ENCODE assay signal across 30 cellular contexts in the genomic region with DNA sequence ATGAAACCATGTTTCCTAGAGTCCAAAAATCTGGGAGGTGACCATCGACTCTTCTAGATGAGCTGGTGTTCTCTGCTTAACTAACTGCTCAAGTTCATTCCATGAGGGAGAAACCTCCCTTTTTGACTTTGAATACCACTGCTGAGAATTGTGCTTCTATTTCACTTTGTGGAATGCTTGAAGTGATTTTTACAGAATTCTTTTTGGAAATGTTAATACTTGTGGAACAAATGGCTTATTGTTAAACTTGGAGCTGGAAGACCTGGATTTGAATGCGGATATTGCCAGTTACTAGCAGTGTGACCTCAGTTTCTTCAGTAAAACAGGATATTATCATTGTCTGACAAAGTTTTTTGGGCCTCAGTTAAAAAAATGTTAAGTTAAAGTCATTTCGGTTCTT.
"Had no signal": no experiment of that assay in that cellular context is flagged by ENCODE, and none has a peak within 500 bp of the region (broad histone marks: within the 10 kb centered on the region; RNA-seq: fewer than 3 reads in every experiment).

No MANE protein-coding gene starts in this region.

- DNase-seq: activated CD4-positive, alpha-beta memory T cell treated with anti-CD3 and anti-CD28 coated beads for 36 hours; activated CD4-positive, alpha-beta T cell treated with anti-CD3 and anti-CD28 coated beads for 36 hours; activated CD4-positive, alpha-beta T cell treated with anti-CD3 and anti-CD28 coated beads, Interleukin-2, amount 10 ng/mL, durations not matched to agents 24 days and 14 days; activated CD4-positive, CD25-positive, alpha-beta regulatory T cell; activated CD4-positive, CD25-positive, alpha-beta regulatory T cell treated with anti-CD3 and anti-CD28 coated beads, Interleukin-2, amount 50 U/mL, for 72 hours; activated CD8-positive, alpha-beta memory T cell treated with anti-CD3 and anti-CD28 coated beads, Interleukin-2, amount 10 ng/mL, durations not matched to agents 7 days and 5 days; activated CD8-positive, alpha-beta memory T cell treated with anti-CD3 and anti-CD28 coated beads, Interleukin-2, amount 50 U/mL, for 4 hours; activated CD8-positive, alpha-beta T cell treated with anti-CD3 and anti-CD28 coated beads, Interleukin-2, amount 10 ng/mL, durations not matched to agents 7 days and 5 days; activated gamma-delta T cell; activated naive CD4-positive, alpha-beta T cell; activated naive CD4-positive, alpha-beta T cell treated with anti-CD3 and anti-CD28 coated beads, Interleukin-2, amount 10 ng/mL, durations not matched to agents 7 days and 5 days; activated naive CD8-positive, alpha-beta T cell treated with anti-CD3 and anti-CD28 coated beads, Interleukin-2, amount 10 ng/mL, durations not matched to agents 7 days and 5 days; activated T-cell treated with anti-CD3 and anti-CD28 coated beads, Interleukin-2, amount 50 U/mL, for 1 hour; activated T-cell treated with anti-CD3 and anti-CD28 coated beads, Interleukin-2, amount 50 U/mL, for 48 hours; dorsolateral prefrontal cortex; effector memory CD4-positive, alpha-beta T cell; endodermal cell; foreskin fibroblast; gastrocnemius medialis; glutamatergic neuron; heart left ventricle; T-helper 1 cell; T-helper 17 cell; T1000; WERI-Rb-1 had no signal

- FAIRE-seq: bronchial epithelial cell had no signal

- H3K27ac ChIP-seq: ascending aorta, coronary artery, dorsolateral prefrontal cortex, gastrocnemius medialis, heart left ventricle, WERI-Rb-1 had no signal

- H3K27me3 ChIP-seq: ascending aorta, dorsolateral prefrontal cortex, gastrocnemius medialis, heart left ventricle had no signal

- H3K36me3 ChIP-seq: ascending aorta, gastrocnemius medialis, heart left ventricle, WERI-Rb-1 had no signal

- ATAC-seq: activated CD4-positive, alpha-beta T cell treated with anti-CD3 and anti-CD28 coated beads for 36 hours; activated CD8-positive, alpha-beta memory T cell treated with anti-CD3 and anti-CD28 coated beads, Interleukin-2, amount 10 ng/mL, durations not matched to agents 7 days and 5 days; activated CD8-positive, alpha-beta T cell treated with anti-CD3 and anti-CD28 coated beads, Interleukin-2, amount 10 ng/mL, durations not matched to agents 7 days and 5 days; activated naive CD4-positive, alpha-beta T cell treated with anti-CD3 and anti-CD28 coated beads, Interleukin-2, amount 50 U/mL, for 72 hours; esophagus mucosa; gastrocnemius medialis; heart left ventricle; T-helper 17 cell had no signal

- H3K4me1 ChIP-seq: ascending aorta, gastrocnemius medialis, heart left ventricle had no signal

- H3K9me3 ChIP-seq: ascending aorta, gastrocnemius medialis, heart left ventricle had no signal

- H3K4me3 ChIP-seq: ascending aorta, coronary artery, dorsolateral prefrontal cortex, gastrocnemius medialis, heart left ventricle had no signal
